In the genomic region with DNA sequence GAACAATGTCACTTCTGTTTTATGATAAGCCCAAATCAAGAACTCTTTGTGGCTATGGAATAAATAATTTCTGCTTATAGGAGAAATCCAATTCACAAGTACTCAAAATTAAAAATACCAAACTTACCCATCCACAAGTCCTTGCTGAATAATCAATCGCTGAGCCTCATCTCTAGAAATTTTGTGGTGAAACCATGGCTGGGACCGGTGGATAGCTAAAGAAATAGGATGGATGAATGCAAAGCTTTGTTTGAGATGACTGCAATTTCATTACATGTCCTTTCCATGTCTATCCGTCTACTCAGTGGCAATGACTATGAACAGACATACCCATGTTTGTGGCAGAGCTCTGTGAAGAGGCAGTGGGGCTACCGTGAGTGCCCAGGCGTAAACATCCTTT, we compare ENCODE assay signal across 17 cellular contexts.
DNase-seq lines count a peak whose midpoint lies in the region; ATAC-seq and TF ChIP-seq lines count a peak whose summit lies in the region.
"Had no signal": no experiment of that assay in that cellular context is flagged by ENCODE, and none has a peak within 500 bp of the region (broad histone marks: within the 10 kb centered on the region; RNA-seq: fewer than 3 reads in every experiment).

No MANE protein-coding gene starts in this region.

- H3K27me3 ChIP-seq in WERI-Rb-1 (ENCODE audit: insufficient read depth, low read depth, severe bottlenecking), result no peaks in the 10 kb centered on the region

- DNase-seq in SK-MEL-5 (ENCODE audit: low read depth, low spot score) (peak; percentile 63), foreskin melanocyte (peak; percentile 12), pons (ENCODE audit: low spot score) (peak; percentile 17), WERI-Rb-1 (no peak), NCI-H82 treated with DMSO at 0.1 percent for 48 hours (lab: John Stamatoyannopoulos, UW; ENCODE audit: unreplicated experiment) (no peak)
- DNase-seq: ACHN; Calu3; CD4-positive, alpha-beta T cell; DMS79 treated with DMSO at 0.1 percent for 48 hours; GF-D8; H7; IMR-90 had no signal

- no peak overlapping the region for H3K27ac ChIP-seq in WERI-Rb-1
- H3K27ac ChIP-seq: C4-2B had no signal

- TF ChIP-seq CTCF in WERI-Rb-1 (IDR thresholded peaks at IDR 0.05; ENCODE audit: low read depth, low read length), result no peak

- ATAC-seq in GM21367 (IDR thresholded peaks at IDR 0.05; ENCODE audit: unreplicated experiment), result no peak
- ATAC-seq in GM18505 (IDR thresholded peaks at IDR 0.05; ENCODE audit: unreplicated experiment), result no peak
- ATAC-seq: GM23338, K562 had no signal

- H3K4me3 ChIP-seq in WERI-Rb-1 (ENCODE audit: low read depth, low read length), result no peak overlapping the region
- H3K4me3 ChIP-seq: GM23338, K562 had no signal

- TF ChIP-seq POLR2A in GM18505 (IDR thresholded peaks at IDR 0.05; ENCODE audit: borderline replicate concordance, extremely low read depth, insufficient read depth, insufficient read length), result no peak

- in situ Hi-C loops in SK-MEL-5 (cut with HindIII; ENCODE audit: low pct_unique_long_range_greater_than_20kb, low sequenced_read_pairs), result no loop called here

- H3K36me3 ChIP-seq in WERI-Rb-1, result no peaks in the 10 kb centered on the region

- no peaks in the 10 kb centered on the region for H3K9me3 ChIP-seq in WERI-Rb-1 (ENCODE audit: severe bottlenecking)

Comparison
In these comparisons a context has a peak if more than half of its experiments do, and no peak if none do; other contexts are left out.
1. DNase-seq: peak in SK-MEL-5 (single experiment), foreskin melanocyte (single experiment) and pons (single experiment); none in WERI-Rb-1 (single experiment) and NCI-H82 treated with DMSO at 0.1 percent for 48 hours (single experiment).